Comparison of ENCODE assay signal across 21 cellular contexts in genomic region chr15:81043568-81044301, GRCh38.
"Had no signal": no experiment of that assay in that cellular context is flagged by ENCODE, and none has a peak within 500 bp of the region (broad histone marks: within the 10 kb centered on the region; RNA-seq: fewer than 3 reads in every experiment).

No MANE protein-coding gene starts in this region.

- H3K27ac Mint-ChIP-seq: endodermal cell; natural killer cell treated with Interleukin-12 subunit alpha and Interleukin-12 subunit beta and Interleukin-15 and Interleukin-18, amount 100 ng/mL, for 72 hours; progenitor cell of endocrine pancreas had no signal

- H3K27ac ChIP-seq: foreskin keratinocyte, neural progenitor cell, pancreas had no signal

- H3K36me3 ChIP-seq: neural progenitor cell, pancreas had no signal

- H3K4me1 ChIP-seq: foreskin keratinocyte, neural progenitor cell had no signal

- FAIRE-seq: endothelial cell of umbilical vein, kidney, pancreas, small intestine had no signal

- DNase-seq: effector CD4-positive, alpha-beta T cell; endodermal cell; erythroblast; foreskin keratinocyte; kidney; left cardiac atrium; left ventricle myocardium superior; mesenchymal stem cell; midbrain; nucleus accumbens; pancreas; right cardiac atrium; small intestine; stimulated activated CD4-positive, alpha-beta T cell treated with anti-CD3 and anti-CD28 coated beads, Interleukin-12 subunit alpha, Interleukin-12 subunit beta, amount 100 ng/mL, for 4 hours; stimulated activated naive CD4-positive, alpha-beta T cell treated with Interleukin-2 at 50 U/mL for 16 hours; trophoblast cell had no signal

- H3K27me3 Mint-ChIP-seq: natural killer cell treated with Interleukin-12 subunit alpha and Interleukin-12 subunit beta and Interleukin-15 and Interleukin-18, amount 100 ng/mL, for 72 hours had no signal

- H3K36me3 Mint-ChIP-seq: natural killer cell treated with Interleukin-12 subunit alpha and Interleukin-12 subunit beta and Interleukin-15 and Interleukin-18, amount 100 ng/mL, for 72 hours; neural progenitor cell had no signal

- H3K4me3 Mint-ChIP-seq: endodermal cell; natural killer cell treated with Interleukin-12 subunit alpha and Interleukin-12 subunit beta and Interleukin-15 and Interleukin-18, amount 100 ng/mL, for 72 hours; neural progenitor cell had no signal

- H3K27me3 ChIP-seq: foreskin keratinocyte, neural progenitor cell, pancreas had no signal

- H3K4me1 Mint-ChIP-seq: endodermal cell had no signal

- H3K4me3 ChIP-seq: lung, neural progenitor cell, pancreas had no signal

- ATAC-seq: foreskin keratinocyte; left cardiac atrium; left ventricle myocardium superior; natural killer cell treated with Interleukin-12 subunit alpha and Interleukin-12 subunit beta and Interleukin-15 and Interleukin-18, amount 100 ng/mL, for 72 hours; pancreas; right cardiac atrium had no signal

- H3K9me3 ChIP-seq: pancreas had no signal

- H3K9me3 Mint-ChIP-seq: endodermal cell, neural progenitor cell had no signal
